ENCODE assay signal across 25 cellular contexts in genomic region chr19:14325863-14326262, GRCh38.
"Had no signal": no experiment of that assay in that cellular context is flagged by ENCODE, and none has a peak within 500 bp of the region (broad histone marks: within the 10 kb centered on the region; RNA-seq: fewer than 3 reads in every experiment).

No MANE protein-coding gene starts in this region.

- H3K36me3 Mint-ChIP-seq: immature natural killer cell had no signal

- DNase-seq: activated B cell treated with CpG ODN at 0.5 μM for 24 hours; activated CD4-positive, alpha-beta T cell treated with anti-CD3 and anti-CD28 coated beads for 36 hours; activated CD4-positive, alpha-beta T cell treated with anti-CD3 and anti-CD28 coated beads, Interleukin-2, amount 50 U/mL, for 48 hours; activated effector memory CD4-positive, alpha-beta T cell treated with Interleukin-2 at 50 U/mL for 16 hours; activated naive CD4-positive, alpha-beta T cell treated with anti-CD3 and anti-CD28 coated beads for 36 hours; activated T-cell treated with anti-CD3 and anti-CD28 coated beads, Interleukin-2, amount 50 U/mL, for 72 hours; brain microvascular endothelial cell; caudate nucleus; effector CD8-positive, alpha-beta T cell; foreskin keratinocyte; immature natural killer cell; ovary; psoas muscle; right cardiac atrium; substantia nigra; T1000; thyroid gland; upper lobe of right lung had no signal

- H3K9me3 ChIP-seq: ascending aorta, neutrophil, ovary, thyroid gland, upper lobe of right lung had no signal

- H3K4me1 Mint-ChIP-seq: activated B cell treated with CpG ODN at 0.5 μM for 24 hours; activated CD4-positive, alpha-beta T cell treated with anti-CD3 and anti-CD28 coated beads for 36 hours; immature natural killer cell; memory B cell had no signal

- H3K27me3 ChIP-seq: ascending aorta, brain microvascular endothelial cell, foreskin keratinocyte, ovary, thyroid gland, upper lobe of right lung had no signal

- H3K27me3 Mint-ChIP-seq: activated B cell treated with CpG ODN at 0.5 μM for 24 hours; activated CD4-positive, alpha-beta T cell treated with anti-CD3 and anti-CD28 coated beads for 36 hours; stimulated activated naive CD8-positive, alpha-beta T cell treated with anti-CD3 and anti-CD28 coated beads, Interleukin-15, Interleukin-2, amounts not matched to agents 100 ng/mL and 50 ng/mL, for 24 hours had no signal

- H3K4me3 Mint-ChIP-seq: activated B cell treated with CpG ODN at 0.5 μM for 24 hours; activated CD4-positive, alpha-beta T cell treated with anti-CD3 and anti-CD28 coated beads for 36 hours; activated naive CD4-positive, alpha-beta T cell treated with anti-CD3 and anti-CD28 coated beads for 36 hours; activated T-cell treated with anti-CD3 and anti-CD28 coated beads, Interleukin-2, amount 50 U/mL, for 72 hours; dendritic cell treated with granulocyte-macrophage colony-stimulating factor and Interleukin-4, amounts not matched to agents 40 ng/mL and 50 ng/mL, for 4 days; immature natural killer cell; memory B cell; nephron; stimulated activated naive CD8-positive, alpha-beta T cell treated with anti-CD3 and anti-CD28 coated beads, Interleukin-15, Interleukin-2, amounts not matched to agents 100 ng/mL and 50 ng/mL, for 24 hours; T-helper 1 cell treated with Interleukin-12 subunit alpha and Interleukin-12 subunit beta and Interleukin-4 antibody, amounts not matched to agents 30 μg/mL and 1 μg/mL, for 36 hours had no signal

- H3K9me3 Mint-ChIP-seq: activated B cell treated with CpG ODN at 0.5 μM for 24 hours; activated naive CD4-positive, alpha-beta T cell treated with anti-CD3 and anti-CD28 coated beads for 36 hours; activated T-cell treated with anti-CD3 and anti-CD28 coated beads, Interleukin-2, amount 50 U/mL, for 72 hours; dendritic cell treated with granulocyte-macrophage colony-stimulating factor and Interleukin-4, amounts not matched to agents 40 ng/mL and 50 ng/mL, for 4 days; memory B cell; stimulated activated naive CD8-positive, alpha-beta T cell treated with anti-CD3 and anti-CD28 coated beads, Interleukin-15, Interleukin-2, amounts not matched to agents 100 ng/mL and 50 ng/mL, for 24 hours; T-helper 1 cell treated with Interleukin-12 subunit alpha and Interleukin-12 subunit beta and Interleukin-4 antibody, amounts not matched to agents 30 μg/mL and 1 μg/mL, for 36 hours had no signal

- ATAC-seq: activated CD4-positive, alpha-beta T cell treated with anti-CD3 and anti-CD28 coated beads for 36 hours; activated T-cell treated with anti-CD3 and anti-CD28 coated beads, Interleukin-2, amount 50 U/mL, for 72 hours; foreskin keratinocyte; psoas muscle; right cardiac atrium; upper lobe of right lung had no signal

- H3K27ac ChIP-seq: ascending aorta, brain microvascular endothelial cell, foreskin keratinocyte, neutrophil, ovary, psoas muscle, thyroid gland, upper lobe of right lung had no signal

- H3K27ac Mint-ChIP-seq: activated B cell treated with CpG ODN at 0.5 μM for 24 hours; activated CD4-positive, alpha-beta T cell treated with anti-CD3 and anti-CD28 coated beads for 36 hours; activated naive CD4-positive, alpha-beta T cell treated with anti-CD3 and anti-CD28 coated beads for 36 hours; activated T-cell treated with anti-CD3 and anti-CD28 coated beads, Interleukin-2, amount 50 U/mL, for 72 hours; dendritic cell treated with granulocyte-macrophage colony-stimulating factor and Interleukin-4, amounts not matched to agents 40 ng/mL and 50 ng/mL, for 4 days; immature natural killer cell; memory B cell; stimulated activated naive CD8-positive, alpha-beta T cell treated with anti-CD3 and anti-CD28 coated beads, Interleukin-15, Interleukin-2, amounts not matched to agents 100 ng/mL and 50 ng/mL, for 24 hours; T-helper 1 cell treated with Interleukin-12 subunit alpha and Interleukin-12 subunit beta and Interleukin-4 antibody, amounts not matched to agents 30 μg/mL and 1 μg/mL, for 36 hours had no signal
